ENCODE assay signal across 8 cellular contexts in genomic region chr1:156114919-156115513, GRCh38. TPM values are rescaled to one million over a fixed set of nuclear protein-coding genes. Genes with fewer than 3 reads are reported as not detected.
DNase-seq lines count a peak whose midpoint lies in the region; ATAC-seq, FAIRE-seq and TF ChIP-seq lines count a peak whose summit lies in the region.

No MANE protein-coding gene starts in this region.

- H3K9me3 ChIP-seq in HepG2 (ENCODE audit: low read length): no peaks in the 10 kb centered on the region

- TF ChIP-seq RAD21 in HepG2 (CRISPR knock-in tag; IDR thresholded peaks at IDR 0.05): no peak; the same call in none of the 2 replicates

- ATAC-seq in GM21515 (IDR thresholded peaks at IDR 0.05; ENCODE audit: unreplicated experiment) (peak; percentile 21), HepG2 (peak; percentile 49)

- BruUV-seq in HepG2 (replicated peaks; lab: Mats Ljungman, UMichigan): TSS peak; percentile 71

- CTCF ChIA-PET in HepG2 (lab: Yijun Ruan, JAX; ENCODE audit: low intra/inter-chr PET ratio, low total read pairs): no interaction called here

- in situ Hi-C loops in HepG2 (cut with HindIII; ENCODE audit: extremely low pct_ligation_motif_present, low pct_unique_long_range_greater_than_20kb): no loop called here

- H2AFZ ChIP-seq in HepG2 (ENCODE audit: low read length): no peak overlapping the region

- WGBS in HepG2 (ENCODE audit: low lambda C conversion rate): 2% methylated on average over 11 of the region's 49 CpGs

- no peak for TF ChIP-seq EP300 in HepG2 (IDR thresholded peaks at IDR 0.05; ENCODE audit: low read depth in 2 of 2, low read length in 2 of 2)
- TF ChIP-seq EP300 in HepG2 (CRISPR knock-in tag; IDR thresholded peaks at IDR 0.05; ENCODE audit: borderline replicate concordance): no peak

- peaks cover 50% of the 10 kb centered on the region for H3K79me2 ChIP-seq in HepG2 (ENCODE audit: insufficient read depth, low read length)

- peak overlapping the region; percentile 78 to 92 (median 83) for H3K4me3 ChIP-seq in HepG2 (replicated peaks in 1 of 3; ENCODE audit: insufficient read depth in 1 of 3, low read depth in 2 of 3, low read length in 3 of 3)

- peaks cover 74% of the 10 kb centered on the region for H3K4me1 ChIP-seq in HepG2 (ENCODE audit: insufficient read depth, low read length)

- peaks cover 6% of the 10 kb centered on the region; the same call in 1 of the 2 replicates for H4K20me1 ChIP-seq in HepG2 (ENCODE audit: insufficient read depth, low read length)

- no peak for TF ChIP-seq POLR2A in HepG2 (IDR thresholded peaks at IDR 0.05; ENCODE audit: insufficient read depth in 1 of 2, low read depth in 2 of 2, low read length in 2 of 2)

- peak overlapping the region; percentile 80 for H3K4me2 ChIP-seq in HepG2 (ENCODE audit: low read depth, low read length)

- H3K27ac ChIP-seq in C4-2B: peak overlapping the region; percentile 76
- H3K27ac ChIP-seq in caudate nucleus (ENCODE audit: low read depth, low read length): peak overlapping the region; percentile 93
- peak overlapping the region; percentile 81 for H3K27ac ChIP-seq in HepG2 (ENCODE audit: extremely low read length, insufficient read depth, low read length)
- peak overlapping the region; percentile 96 for H3K27ac ChIP-seq in temporal lobe (ENCODE audit: low read depth, low read length)

- peak overlapping the region; percentile 94 for H3K9ac ChIP-seq in HepG2 (ENCODE audit: insufficient read depth, low read depth, low read length)

- FAIRE-seq in HepG2 (lab: Jason Lieb, UNC): no peak

- no peaks in the 10 kb centered on the region; a peak in 1 of 5 replicates for H3K27me3 ChIP-seq in HepG2 (ENCODE audit: control insufficient read depth in 1 of 2, insufficient read depth in 2 of 2, low read length in 2 of 2)

- intact Hi-C loops in HepG2 (cut with micrococcal nuclease; ENCODE audit: unreplicated experiment): loop anchor here (2.0 kb wide), 1 partner anchor 16 kb away; no protein-coding TSS in a partner anchor

- POLR2A ChIA-PET in HepG2 (lab: Yijun Ruan, JAX): interaction anchor here (0.9 to 6.1 kb wide), 9 partner anchors 9 to 145 kb away, joined by 3 to 90 read pairs (median 4); partner anchors contain the start of genes MEX3A and PMF1

- DNase-seq in OCI-M1 (lab: John Stamatoyannopoulos, UW): peak; percentile 68
- DNase-seq in caudate nucleus (lab: John Stamatoyannopoulos, UW): peak in 17 of 61 donors; percentile 24 to 75 (median 59)
- no peak for DNase-seq in HepG2 (ENCODE audit: low spot score)
- no peak for DNase-seq in GOT3 (lab: John Stamatoyannopoulos, UW)
- no peak for DNase-seq in NCI-H2196 (lab: John Stamatoyannopoulos, UW; ENCODE audit: unreplicated experiment)

- TF ChIP-seq CTCF in C4-2B (conservative IDR thresholded peaks at IDR 0.05) (no peak), HepG2 (CRISPR knock-in tag; IDR thresholded peaks at IDR 0.05) (no peak)

- H3K36me3 ChIP-seq in HepG2 (replicated peaks in 1 of 2; ENCODE audit: control insufficient read depth in 1 of 2, insufficient read depth in 2 of 2, low read length in 2 of 2): peaks cover 0 to 4% of the 10 kb centered on the region in 2 experiments; a peak in 3 of 5 replicates

RNA-seq across cellular contexts. Expression of gene LMNA, which starts 0.5 kb away (rescaled TPM):
- 190 and 225 TPM in 2 replicates for total RNA-seq in HepG2 (2016; rRNA removed; fragmentation: Illumina TruSeq; extraction: Trizol)
- total RNA-seq in HepG2 (2016; cell fraction: cytosol; rRNA removed; fragmentation: Illumina TruSeq; extraction: Trizol; ENCODE audit: low read depth): 16.7 and 20.3 TPM in 2 replicates
- total RNA-seq in HepG2 (2016; cell fraction: insoluble cytoplasmic fraction; rRNA removed; fragmentation: Illumina TruSeq; extraction: Trizol): 150 and 214 TPM in 2 replicates
- total RNA-seq in HepG2 (2016; cell fraction: membrane; rRNA removed; fragmentation: Illumina TruSeq; extraction: Trizol): 22.8 and 26.6 TPM in 2 replicates
- total RNA-seq in HepG2 (2016; cell fraction: nucleus; rRNA removed; fragmentation: Illumina TruSeq; extraction: Trizol): 106 and 117 TPM in 2 replicates
- 107 and 110 TPM in 2 replicates for polyA plus RNA-seq in HepG2 (2011; rRNA removed)
- 79.6 and 122 TPM in 2 replicates for polyA plus RNA-seq in HepG2 (2011; cell fraction: cytosol; rRNA removed)
- 236 and 366 TPM in 2 replicates for polyA plus RNA-seq in HepG2 (2011; cell fraction: nucleus; rRNA removed)
- polyA plus RNA-seq in HepG2 (2012): 86.7 and 101 TPM in 2 replicates
- 11.1 and 13.2 TPM in 2 replicates for polyA plus RNA-seq in HepG2 (2016; cell fraction: cytosol; fragmentation: Illumina TruSeq; extraction: Trizol; ENCODE audit: low read depth)
- polyA plus RNA-seq in HepG2 (2016; cell fraction: insoluble cytoplasmic fraction; fragmentation: Illumina TruSeq; extraction: Trizol; ENCODE audit: low read depth): 143 and 179 TPM in 2 replicates
- 12.6 and 16.9 TPM in 2 replicates for polyA plus RNA-seq in HepG2 (2016; cell fraction: membrane; fragmentation: Illumina TruSeq; extraction: Trizol; ENCODE audit: low read depth)
- polyA plus RNA-seq in HepG2 (2016; cell fraction: nucleus; fragmentation: Illumina TruSeq; extraction: Trizol; ENCODE audit: insufficient read depth, low read depth): 177 and 182 TPM in 2 replicates
- 159 and 307 TPM in 2 replicates for polyA minus RNA-seq in HepG2 (2011; rRNA and poly(A)+ RNA removed; ENCODE audit: low replicate concordance)
- polyA minus RNA-seq in HepG2 (2011; cell fraction: cytosol; rRNA and poly(A)+ RNA removed): 120 and 130 TPM in 2 replicates
- polyA minus RNA-seq in HepG2 (2011; cell fraction: nucleus; rRNA and poly(A)+ RNA removed): 67.7 and 70.4 TPM in 2 replicates
- total RNA-seq in temporal lobe: 20.4 TPM

RNA-seq across cellular contexts. Expression of gene MEX3A, which starts 32.8 kb away (rescaled TPM):
- 7.6 TPM in 2 replicates for total RNA-seq in HepG2 (2016; rRNA removed; fragmentation: Illumina TruSeq; extraction: Trizol)
- 1.4 and 2.5 TPM in 2 replicates for total RNA-seq in HepG2 (2016; cell fraction: cytosol; rRNA removed; fragmentation: Illumina TruSeq; extraction: Trizol; ENCODE audit: low read depth)
- total RNA-seq in HepG2 (2016; cell fraction: insoluble cytoplasmic fraction; rRNA removed; fragmentation: Illumina TruSeq; extraction: Trizol): 5.3 and 7.9 TPM in 2 replicates
- 4.5 and 7.8 TPM in 2 replicates for total RNA-seq in HepG2 (2016; cell fraction: membrane; rRNA removed; fragmentation: Illumina TruSeq; extraction: Trizol)
- total RNA-seq in HepG2 (2016; cell fraction: nucleus; rRNA removed; fragmentation: Illumina TruSeq; extraction: Trizol): 6.2 and 7.5 TPM in 2 replicates
- 9.0 and 9.1 TPM in 2 replicates for polyA plus RNA-seq in HepG2 (2011; rRNA removed)
- polyA plus RNA-seq in HepG2 (2011; cell fraction: cytosol; rRNA removed): 7.3 and 8.1 TPM in 2 replicates
- polyA plus RNA-seq in HepG2 (2011; cell fraction: nucleus; rRNA removed): 11.9 and 12.9 TPM in 2 replicates
- polyA plus RNA-seq in HepG2 (2012): 4.3 and 9.1 TPM in 2 replicates
- polyA plus RNA-seq in HepG2 (2016; cell fraction: cytosol; fragmentation: Illumina TruSeq; extraction: Trizol; ENCODE audit: low read depth): 2.9 and 3.3 TPM in 2 replicates
- 10.7 and 11.1 TPM in 2 replicates for polyA plus RNA-seq in HepG2 (2016; cell fraction: insoluble cytoplasmic fraction; fragmentation: Illumina TruSeq; extraction: Trizol; ENCODE audit: low read depth)
- 4.7 and 6.0 TPM in 2 replicates for polyA plus RNA-seq in HepG2 (2016; cell fraction: membrane; fragmentation: Illumina TruSeq; extraction: Trizol; ENCODE audit: low read depth)
- polyA plus RNA-seq in HepG2 (2016; cell fraction: nucleus; fragmentation: Illumina TruSeq; extraction: Trizol; ENCODE audit: insufficient read depth, low read depth): 14.7 and 15.4 TPM in 2 replicates
- polyA minus RNA-seq in HepG2 (2011; rRNA and poly(A)+ RNA removed; ENCODE audit: low replicate concordance): 2.3 and 13.0 TPM in 2 replicates
- polyA minus RNA-seq in HepG2 (2011; cell fraction: cytosol; rRNA and poly(A)+ RNA removed): 10.6 and 11.8 TPM in 2 replicates
- polyA minus RNA-seq in HepG2 (2011; cell fraction: nucleus; rRNA and poly(A)+ RNA removed): 4.1 and 6.2 TPM in 2 replicates
- 44.0 TPM for total RNA-seq in temporal lobe

RNA-seq across cellular contexts. Expression of gene SEMA4A, which starts 38.4 kb away (rescaled TPM):
- total RNA-seq in HepG2 (2016; rRNA removed; fragmentation: Illumina TruSeq; extraction: Trizol): 0.09 TPM in 1 of 2 replicates, not detected in the other
- total RNA-seq in HepG2 (2016; cell fraction: cytosol; rRNA removed; fragmentation: Illumina TruSeq; extraction: Trizol; ENCODE audit: low read depth): not detected in 2 replicates
- total RNA-seq in HepG2 (2016; cell fraction: insoluble cytoplasmic fraction; rRNA removed; fragmentation: Illumina TruSeq; extraction: Trizol): 0.15 TPM in 1 of 2 replicates, not detected in the other
- not detected in 2 replicates for total RNA-seq in HepG2 (2016; cell fraction: membrane; rRNA removed; fragmentation: Illumina TruSeq; extraction: Trizol)
- 0.13 TPM in 1 of 2 replicates, not detected in the other for total RNA-seq in HepG2 (2016; cell fraction: nucleus; rRNA removed; fragmentation: Illumina TruSeq; extraction: Trizol)
- 0.14 and 0.20 TPM in 2 replicates for polyA plus RNA-seq in HepG2 (2011; rRNA removed)
- polyA plus RNA-seq in HepG2 (2011; cell fraction: cytosol; rRNA removed): 0.08 and 0.09 TPM in 2 replicates
- polyA plus RNA-seq in HepG2 (2011; cell fraction: nucleus; rRNA removed): 0.21 and 0.61 TPM in 2 replicates
- 0.19 and 0.21 TPM in 2 replicates for polyA plus RNA-seq in HepG2 (2012)
- not detected in 2 replicates for polyA plus RNA-seq in HepG2 (2016; cell fraction: cytosol; fragmentation: Illumina TruSeq; extraction: Trizol; ENCODE audit: low read depth)
- 0.45 TPM in 1 of 2 replicates, not detected in the other for polyA plus RNA-seq in HepG2 (2016; cell fraction: insoluble cytoplasmic fraction; fragmentation: Illumina TruSeq; extraction: Trizol; ENCODE audit: low read depth)
- not detected in 2 replicates for polyA plus RNA-seq in HepG2 (2016; cell fraction: membrane; fragmentation: Illumina TruSeq; extraction: Trizol; ENCODE audit: low read depth)
- 0.15 TPM in 1 of 2 replicates, not detected in the other for polyA plus RNA-seq in HepG2 (2016; cell fraction: nucleus; fragmentation: Illumina TruSeq; extraction: Trizol; ENCODE audit: insufficient read depth, low read depth)
- polyA minus RNA-seq in HepG2 (2011; rRNA and poly(A)+ RNA removed; ENCODE audit: low replicate concordance): 0.88 and 18.6 TPM in 2 replicates
- not detected in 2 replicates for polyA minus RNA-seq in HepG2 (2011; cell fraction: cytosol; rRNA and poly(A)+ RNA removed)
- 0.39 TPM in 1 of 2 replicates, not detected in the other for polyA minus RNA-seq in HepG2 (2011; cell fraction: nucleus; rRNA and poly(A)+ RNA removed)
- total RNA-seq in temporal lobe: 24.8 TPM

RNA-seq across cellular contexts. Expression of gene RAB25, which starts 54.1 kb away (rescaled TPM):
- total RNA-seq in HepG2 (2016; rRNA removed; fragmentation: Illumina TruSeq; extraction: Trizol): 0.20 TPM in 1 of 2 replicates, not detected in the other
- not detected in 2 replicates for total RNA-seq in HepG2 (2016; cell fraction: cytosol; rRNA removed; fragmentation: Illumina TruSeq; extraction: Trizol; ENCODE audit: low read depth)
- 0.17 TPM in 1 of 2 replicates, not detected in the other for total RNA-seq in HepG2 (2016; cell fraction: insoluble cytoplasmic fraction; rRNA removed; fragmentation: Illumina TruSeq; extraction: Trizol)
- 0.17 TPM in 1 of 2 replicates, not detected in the other for total RNA-seq in HepG2 (2016; cell fraction: membrane; rRNA removed; fragmentation: Illumina TruSeq; extraction: Trizol)
- not detected in 2 replicates for total RNA-seq in HepG2 (2016; cell fraction: nucleus; rRNA removed; fragmentation: Illumina TruSeq; extraction: Trizol)
- polyA plus RNA-seq in HepG2 (2011; rRNA removed): 0.12 and 0.22 TPM in 2 replicates
- 0.12 and 0.21 TPM in 2 replicates for polyA plus RNA-seq in HepG2 (2011; cell fraction: cytosol; rRNA removed)
- polyA plus RNA-seq in HepG2 (2011; cell fraction: nucleus; rRNA removed): 0.33 and 0.37 TPM in 2 replicates
- polyA plus RNA-seq in HepG2 (2012): 0.33 and 0.34 TPM in 2 replicates
- not detected in 2 replicates for polyA plus RNA-seq in HepG2 (2016; cell fraction: cytosol; fragmentation: Illumina TruSeq; extraction: Trizol; ENCODE audit: low read depth)
- polyA plus RNA-seq in HepG2 (2016; cell fraction: insoluble cytoplasmic fraction; fragmentation: Illumina TruSeq; extraction: Trizol; ENCODE audit: low read depth): not detected in 2 replicates
- polyA plus RNA-seq in HepG2 (2016; cell fraction: membrane; fragmentation: Illumina TruSeq; extraction: Trizol; ENCODE audit: low read depth): not detected in 2 replicates
- not detected in 2 replicates for polyA plus RNA-seq in HepG2 (2016; cell fraction: nucleus; fragmentation: Illumina TruSeq; extraction: Trizol; ENCODE audit: insufficient read depth, low read depth)
- polyA minus RNA-seq in HepG2 (2011; rRNA and poly(A)+ RNA removed; ENCODE audit: low replicate concordance): not detected in 2 replicates
- polyA minus RNA-seq in HepG2 (2011; cell fraction: cytosol; rRNA and poly(A)+ RNA removed): not detected in 2 replicates
- not detected in 2 replicates for polyA minus RNA-seq in HepG2 (2011; cell fraction: nucleus; rRNA and poly(A)+ RNA removed)
- not detected for total RNA-seq in temporal lobe

Comparison
In these comparisons a context has a peak if more than half of its experiments do, and no peak if none do; other contexts are left out.
1. RNA of gene SEMA4A, which starts 38.4 kb away (total RNA-seq): 24.8 TPM in temporal lobe (single experiment); 0.09 to 0.15 TPM in HepG2; every median in the first group is over 10 times any median in the second.
2. Peak in every context shown above with its lines, with median percentiles within 50 percentile points of each other: H3K27ac ChIP-seq.